ENCODE assay signal across 13 cellular contexts in genomic region chr10:11454958-11455566, GRCh38.
A peak's percentile ranks its signal among the peaks of the same experiment; 100 is the strongest.
DNase-seq lines count a peak whose midpoint lies in the region; ATAC-seq and TF ChIP-seq lines count a peak whose summit lies in the region.
"Had no signal": no experiment of that assay in that cellular context is flagged by ENCODE, and none has a peak within 500 bp of the region (broad histone marks: within the 10 kb centered on the region; RNA-seq: fewer than 3 reads in every experiment).

No MANE protein-coding gene starts in this region.

- DNase-seq in ELR (ENCODE audit: low read depth) (peak; percentile 9), chondrocyte (ENCODE audit: low spot score) (no peak), nephron progenitor cell (no peak), SK-N-DZ (ENCODE audit: low spot score) (no peak), SW480 (ENCODE audit: low spot score) (no peak), mesenteric fat pad (ENCODE audit: low spot score) (no peak)
- DNase-seq: activated T-cell treated with anti-CD3 and anti-CD28 coated beads, Interleukin-2, amount 50 U/mL, for 72 hours; amniotic stem cell; CD8-positive, alpha-beta T cell; left cardiac atrium; MG63 had no signal

- H3K4me3 Mint-ChIP-seq in chondrocyte (ENCODE audit: unreplicated experiment) (no peak overlapping the region), nephron progenitor cell (no peak overlapping the region)
- H3K4me3 Mint-ChIP-seq: activated T-cell treated with anti-CD3 and anti-CD28 coated beads, Interleukin-2, amount 50 U/mL, for 72 hours; CD8-positive, alpha-beta T cell had no signal

- ATAC-seq in HG02885 (IDR thresholded peaks at IDR 0.05; ENCODE audit: poor library complexity, unreplicated experiment), result peak; percentile 60
- ATAC-seq: activated CD4-positive, CD25-positive, alpha-beta regulatory T cell treated with anti-CD3 and anti-CD28 coated beads, Interleukin-2, amount 50 U/mL, for 24 hours; activated T-cell treated with anti-CD3 and anti-CD28 coated beads, Interleukin-2, amount 50 U/mL, for 72 hours; CD8-positive, alpha-beta T cell; left cardiac atrium had no signal

- H3K4me1 Mint-ChIP-seq in chondrocyte (ENCODE audit: low read depth) (no peaks in the 10 kb centered on the region), nephron progenitor cell (no peaks in the 10 kb centered on the region)

- H3K27me3 Mint-ChIP-seq in chondrocyte (ENCODE audit: low read depth) (peaks cover 2% of the 10 kb centered on the region), nephron progenitor cell (ENCODE audit: low read depth, poor library complexity) (peaks cover 4% of the 10 kb centered on the region)

- H3K9me3 Mint-ChIP-seq in chondrocyte (ENCODE audit: low read depth), result no peaks in the 10 kb centered on the region
- no peaks in the 10 kb centered on the region for H3K9me3 Mint-ChIP-seq in nephron progenitor cell
- H3K9me3 Mint-ChIP-seq: activated T-cell treated with anti-CD3 and anti-CD28 coated beads, Interleukin-2, amount 50 U/mL, for 72 hours; CD8-positive, alpha-beta T cell had no signal

- TF ChIP-seq CTCF in chondrocyte (IDR thresholded peaks at IDR 0.05), result peak; percentile 28
- TF ChIP-seq CTCF in nephron progenitor cell (IDR thresholded peaks at IDR 0.05), result peak; percentile 32

- H3K36me3 Mint-ChIP-seq in chondrocyte (ENCODE audit: low read depth) (peaks cover 8% of the 10 kb centered on the region), nephron progenitor cell (ENCODE audit: low read depth) (peaks cover 25% of the 10 kb centered on the region)
- H3K36me3 Mint-ChIP-seq: CD8-positive, alpha-beta T cell had no signal

- H3K27ac Mint-ChIP-seq in chondrocyte (ENCODE audit: unreplicated experiment), result no peak overlapping the region
- H3K27ac Mint-ChIP-seq in nephron progenitor cell, result peak overlapping the region; percentile 4
- H3K27ac Mint-ChIP-seq: activated T-cell treated with anti-CD3 and anti-CD28 coated beads, Interleukin-2, amount 50 U/mL, for 72 hours; CD8-positive, alpha-beta T cell had no signal
